ENCODE assay signal across 1 cellular context in the genomic region with DNA sequence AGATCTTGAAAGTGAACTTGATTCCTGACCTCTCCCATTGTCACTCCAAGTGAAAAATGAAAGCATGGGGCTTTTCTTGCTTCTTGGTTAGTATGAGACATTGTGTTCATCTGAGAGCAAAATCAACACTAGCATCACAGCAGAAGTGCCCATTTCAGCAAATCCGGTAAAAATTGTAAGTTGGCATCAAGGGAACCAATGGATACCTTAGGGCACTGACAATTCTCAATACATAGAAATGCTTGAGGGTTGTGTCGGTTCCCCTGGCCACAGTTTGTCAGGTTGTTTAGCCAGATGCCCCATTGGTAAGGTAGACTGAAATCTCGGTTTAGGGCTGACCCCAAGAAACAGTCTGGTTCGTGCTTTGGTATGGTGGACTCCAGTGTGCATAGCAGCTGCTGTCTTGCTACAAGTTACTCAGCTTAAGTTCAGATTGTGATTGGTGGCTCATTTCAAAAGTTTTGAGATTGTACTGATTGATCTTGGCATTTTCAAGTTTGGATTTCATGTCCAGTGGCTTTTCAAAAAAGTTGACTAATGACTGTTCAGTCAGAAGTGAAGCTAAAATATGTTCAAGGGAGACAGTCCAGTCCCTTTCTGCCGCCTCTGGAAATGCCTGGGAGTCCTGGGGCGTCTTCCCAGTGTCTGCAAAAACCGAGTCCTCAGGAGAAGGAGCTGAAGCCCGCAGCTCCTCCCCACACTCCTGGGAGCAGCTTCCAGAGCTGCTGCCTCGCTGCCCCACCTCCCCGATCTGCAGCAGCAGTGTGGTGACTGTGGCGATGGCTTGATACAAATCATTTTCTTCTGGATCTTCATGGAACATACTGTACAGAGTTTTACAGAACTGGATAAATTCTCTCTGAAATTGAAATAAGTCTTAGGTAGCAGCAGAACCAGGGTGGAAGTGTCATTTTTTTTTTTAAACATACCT.
TF ChIP-seq lines count a peak whose summit lies in the region.

No MANE protein-coding gene starts in this region.

TF ChIP-seq in H1, 55 proteins besides CTCF, POLR2A, EP300 and RAD21:
- TF ChIP-seq CHD2 (IDR thresholded peaks at IDR 0.05; ENCODE audit: low read length), result peak; percentile 40; the same call in 1 of the 2 replicates
- no peak for TF ChIP-seq HDAC2 (IDR thresholded peaks at IDR 0.05; ENCODE audit: borderline replicate concordance in 1 of 2, low read depth in 2 of 2, low read length in 2 of 2)
- TF ChIP-seq JUND (IDR thresholded peaks at IDR 0.05; ENCODE audit: low read length), result no peak
- peak; percentile 82 for TF ChIP-seq POLR2AphosphoS5 (IDR thresholded peaks at IDR 0.05; ENCODE audit: low read depth, low read length)
- TF ChIP-seq SAP30 (IDR thresholded peaks at IDR 0.05; ENCODE audit: insufficient read depth, insufficient replicate concordance, low read length), result no peak
- no peak for TF ChIP-seq TEAD4 (IDR thresholded peaks at IDR 0.05; ENCODE audit: low read depth, low read length)
- TF ChIP-seq CEBPB (IDR thresholded peaks at IDR 0.05; ENCODE audit: low read depth, low read length), result no peak
- TF ChIP-seq TAF7 (optimal IDR thresholded peaks at IDR 0.05; ENCODE audit: borderline replicate concordance, low read depth, low read length), result peak; percentile 54
- TF ChIP-seq CHD1 (IDR thresholded peaks at IDR 0.05; ENCODE audit: low read depth, low read length), result no peak
- TF ChIP-seq NRF1 (IDR thresholded peaks at IDR 0.05; ENCODE audit: low read depth, low read length), result no peak
- TF ChIP-seq FOSL1 (IDR thresholded peaks at IDR 0.05; ENCODE audit: insufficient read depth, low read depth, low read length), result no peak
- TF ChIP-seq ZNF274 (IDR thresholded peaks at IDR 0.05; ENCODE audit: borderline replicate concordance, extremely low read depth, low read length), result no peak
- TF ChIP-seq MAFK (IDR thresholded peaks at IDR 0.05; ENCODE audit: low read depth, low read length), result no peak
- TF ChIP-seq, protein P1, sequence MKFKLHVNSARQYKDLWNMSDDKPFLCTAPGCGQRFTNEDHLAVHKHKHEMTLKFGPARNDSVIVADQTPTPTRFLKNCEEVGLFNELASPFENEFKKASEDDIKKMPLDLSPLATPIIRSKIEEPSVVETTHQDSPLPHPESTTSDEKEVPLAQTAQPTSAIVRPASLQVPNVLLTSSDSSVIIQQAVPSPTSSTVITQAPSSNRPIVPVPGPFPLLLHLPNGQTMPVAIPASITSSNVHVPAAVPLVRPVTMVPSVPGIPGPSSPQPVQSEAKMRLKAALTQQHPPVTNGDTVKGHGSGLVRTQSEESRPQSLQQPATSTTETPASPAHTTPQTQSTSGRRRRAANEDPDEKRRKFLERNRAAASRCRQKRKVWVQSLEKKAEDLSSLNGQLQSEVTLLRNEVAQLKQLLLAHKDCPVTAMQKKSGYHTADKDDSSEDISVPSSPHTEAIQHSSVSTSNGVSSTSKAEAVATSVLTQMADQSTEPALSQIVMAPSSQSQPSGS (IDR thresholded peaks at IDR 0.05; ENCODE audit: low read length), result peak; percentile 82; the same call in 1 of the 2 replicates
